16 cellular contexts compared by ENCODE assay signal in genomic region chr16:50839920-50840729, GRCh38.
DNase-seq lines count a peak whose midpoint lies in the region; ATAC-seq and TF ChIP-seq lines count a peak whose summit lies in the region.
"Had no signal": no experiment of that assay in that cellular context is flagged by ENCODE, and none has a peak within 500 bp of the region (broad histone marks: within the 10 kb centered on the region; RNA-seq: fewer than 3 reads in every experiment).

No MANE protein-coding gene starts in this region.

- CTCF ChIA-PET in activated CD4-positive, alpha-beta memory T cell treated with anti-CD3 and anti-CD28 coated beads, Interleukin-2, amount 10 ng/mL, durations not matched to agents 7 days and 5 days (lab: Charles Lee), result no interaction called here

- no peak for DNase-seq in dorsolateral prefrontal cortex
- DNase-seq in natural killer cell, result no peak
- no peak for DNase-seq in mesenchymal stem cell
- DNase-seq in HK-2 (ENCODE audit: unreplicated experiment), result no peak
- no peak for DNase-seq in activated CD4-positive, alpha-beta memory T cell treated with anti-CD3 and anti-CD28 coated beads, Interleukin-2, amount 10 ng/mL, durations not matched to agents 7 days and 5 days
- DNase-seq in GM10266 (ENCODE audit: extremely low spot score), result no peak
- DNase-seq: cortex of kidney, Karpas-422, mammary epithelial cell, NCI-H187 treated with DMSO at 0.1 percent for 48 hours, NCI-H748 treated with DMSO at 0.1 percent for 48 hours, occipital lobe had no signal

- H3K4me1 Mint-ChIP-seq in IgD-negative memory B cell (peaks cover 0 to 8% (median 3%) of the 10 kb centered on the region in 3 donors), natural killer cell (peaks cover 14 to 17% of the 10 kb centered on the region in 2 donors)
- H3K4me1 Mint-ChIP-seq in activated CD4-positive, alpha-beta memory T cell treated with anti-CD3 and anti-CD28 coated beads, Interleukin-2, amount 10 ng/mL, durations not matched to agents 7 days and 5 days, result peaks cover 25% of the 10 kb centered on the region

- intact Hi-C loops in dorsolateral prefrontal cortex (cut with DNase I) (no loop called here), natural killer cell (cut with micrococcal nuclease) (no loop called here)

- H2BK120ac ChIP-seq in mesenchymal stem cell (ENCODE audit: low read depth, low read length), result no peak overlapping the region

- TF ChIP-seq CTCF in C4-2B (conservative IDR thresholded peaks at IDR 0.05) (0 out of 2 replicates have a peak, but pooled peaks have one; percentile 6), dorsolateral prefrontal cortex (IDR thresholded peaks at IDR 0.05 in 54 of 56, conservative IDR thresholded peaks at IDR 0.05 in 2 of 56; ENCODE audit: low read depth in 1 of 56, partially characterized antibody in 56 of 56) (peak in 4 of 56 donors; percentile 12 to 25 (median 20)), natural killer cell (IDR thresholded peaks at IDR 0.05) (no peak), GM10266 (IDR thresholded peaks at IDR 0.05; ENCODE audit: control insufficient read depth, insufficient read depth, low read depth, missing control alignments) (no peak)

- no peak overlapping the region for H3K4me2 ChIP-seq in mesenchymal stem cell (ENCODE audit: low read length, poor library complexity, severe bottlenecking)

- no peaks in the 10 kb centered on the region for H3K9me3 ChIP-seq in mesenchymal stem cell (ENCODE audit: control insufficient read depth, low read length)
- H3K9me3 ChIP-seq: SJCRH30, upper lobe of left lung had no signal

- POLR2A ChIA-PET in activated CD4-positive, alpha-beta memory T cell treated with anti-CD3 and anti-CD28 coated beads, Interleukin-2, amount 10 ng/mL, durations not matched to agents 7 days and 5 days (lab: Charles Lee), result no interaction called here

- no peaks in the 10 kb centered on the region for H3K36me3 Mint-ChIP-seq in IgD-negative memory B cell
- H3K36me3 Mint-ChIP-seq in natural killer cell, result no peaks in the 10 kb centered on the region
- no peaks in the 10 kb centered on the region for H3K36me3 Mint-ChIP-seq in activated CD4-positive, alpha-beta memory T cell treated with anti-CD3 and anti-CD28 coated beads, Interleukin-2, amount 10 ng/mL, durations not matched to agents 7 days and 5 days (ENCODE audit: low read depth)

- H3K18ac ChIP-seq in mesenchymal stem cell (ENCODE audit: low read depth in 1 of 2, low read length in 2 of 2), result no peak overlapping the region

- H3K79me1 ChIP-seq in mesenchymal stem cell (replicated peaks; ENCODE audit: low read length, poor library complexity, severe bottlenecking), result no peaks in the 10 kb centered on the region

- no peaks in the 10 kb centered on the region for H3K36me3 ChIP-seq in mesenchymal stem cell (ENCODE audit: control insufficient read depth in 1 of 2, insufficient read depth in 2 of 2, low read depth in 1 of 2, low read length in 2 of 2)
- H3K36me3 ChIP-seq: SJCRH30, upper lobe of left lung had no signal

- H3K4me3 ChIP-seq in dorsolateral prefrontal cortex (no peak overlapping the region), mesenchymal stem cell (ENCODE audit: insufficient read depth in 1 of 2, low read depth in 1 of 2, low read length in 2 of 2) (no peak overlapping the region)
- H3K4me3 ChIP-seq: SJCRH30 had no signal

- H3K9me3 Mint-ChIP-seq in IgD-negative memory B cell (peaks cover 0 to 2% (median 0%) of the 10 kb centered on the region in 3 donors), natural killer cell (no peaks in the 10 kb centered on the region)
- H3K9me3 Mint-ChIP-seq in activated CD4-positive, alpha-beta memory T cell treated with anti-CD3 and anti-CD28 coated beads, Interleukin-2, amount 10 ng/mL, durations not matched to agents 7 days and 5 days, result no peaks in the 10 kb centered on the region

- H3K4ac ChIP-seq in mesenchymal stem cell (ENCODE audit: low read depth in 1 of 2, low read length in 2 of 2), result no peak overlapping the region

- H3K9ac ChIP-seq in mesenchymal stem cell (ENCODE audit: low read length), result no peak overlapping the region

- H2AK5ac ChIP-seq in mesenchymal stem cell (ENCODE audit: low read length, severe bottlenecking), result no peak overlapping the region

- H3K27ac Mint-ChIP-seq in IgD-negative memory B cell (no peak overlapping the region), natural killer cell (no peak overlapping the region)
- no peak overlapping the region for H3K27ac Mint-ChIP-seq in activated CD4-positive, alpha-beta memory T cell treated with anti-CD3 and anti-CD28 coated beads, Interleukin-2, amount 10 ng/mL, durations not matched to agents 7 days and 5 days

- H3K27ac ChIP-seq in C4-2B (no peak overlapping the region), dorsolateral prefrontal cortex (peak overlapping the region in 55 of 59 donors; percentile 18 to 100 (median 97)), mesenchymal stem cell (ENCODE audit: low read length, poor library complexity, severe bottlenecking) (no peak overlapping the region)
- H3K27ac ChIP-seq: SJCRH30, upper lobe of left lung had no signal

- 85% methylated on average over 16 of the region's 16 CpGs for WGBS in mesenchymal stem cell

- ATAC-seq in natural killer cell, result no peak

- H3K14ac ChIP-seq in mesenchymal stem cell (ENCODE audit: low read length in 2 of 2), result peak overlapping the region in 1 of 2 experiments; percentile 37

- peaks cover 18% of the 10 kb centered on the region for H3K4me1 ChIP-seq in mesenchymal stem cell (ENCODE audit: control insufficient read depth, insufficient read depth, low read depth, low read length)
- H3K4me1 ChIP-seq: SJCRH30 had no signal

- no peak overlapping the region for H2BK15ac ChIP-seq in mesenchymal stem cell (ENCODE audit: low read depth, poor library complexity, severe bottlenecking)

- peak overlapping the region in 1 of 2 experiments; percentile 41 for H3K23ac ChIP-seq in mesenchymal stem cell (ENCODE audit: low read length in 2 of 2)

- no peak overlapping the region for H2AFZ ChIP-seq in mesenchymal stem cell (ENCODE audit: low read depth, low read length)

- H3K27me3 ChIP-seq in dorsolateral prefrontal cortex (peaks cover 0 to 19% (median 0%) of the 10 kb centered on the region in 45 donors), mesenchymal stem cell (ENCODE audit: control insufficient read depth in 1 of 2, insufficient read depth in 1 of 2, low read length in 2 of 2) (peaks cover 3 to 45% of the 10 kb centered on the region in 2 experiments)
- H3K27me3 ChIP-seq: SJCRH30 had no signal

- no peak overlapping the region for H4K8ac ChIP-seq in mesenchymal stem cell (ENCODE audit: low read length)

- no peak overlapping the region for H2BK5ac ChIP-seq in mesenchymal stem cell (ENCODE audit: low read depth, low read length, poor library complexity, severe bottlenecking)

- H3K4me3 Mint-ChIP-seq in IgD-negative memory B cell (peak overlapping the region; percentile 65 to 94 (median 84)), natural killer cell (peak overlapping the region; percentile 54)
- no peak overlapping the region for H3K4me3 Mint-ChIP-seq in activated CD4-positive, alpha-beta memory T cell treated with anti-CD3 and anti-CD28 coated beads, Interleukin-2, amount 10 ng/mL, durations not matched to agents 7 days and 5 days

- H3K27me3 Mint-ChIP-seq in IgD-negative memory B cell (peaks cover 32% of the 10 kb centered on the region), natural killer cell (ENCODE audit: low read depth in 2 of 2) (peaks cover 13 to 17% of the 10 kb centered on the region in 2 donors)
- peaks cover 17% of the 10 kb centered on the region for H3K27me3 Mint-ChIP-seq in activated CD4-positive, alpha-beta memory T cell treated with anti-CD3 and anti-CD28 coated beads, Interleukin-2, amount 10 ng/mL, durations not matched to agents 7 days and 5 days

- H2BK12ac ChIP-seq in mesenchymal stem cell (ENCODE audit: low read length in 2 of 2), result no peak overlapping the region

- H4K91ac ChIP-seq in mesenchymal stem cell (ENCODE audit: low read length), result no peak overlapping the region

Comparison
In these comparisons a context has a peak if more than half of its experiments do, and no peak if none do; other contexts are left out.
1. H3K27ac ChIP-seq: peak in dorsolateral prefrontal cortex (55 of 59); none in C4-2B (single experiment) and mesenchymal stem cell (single experiment).